2 cellular contexts compared by ENCODE assay signal in genomic region chr15:72168833-72169232, GRCh38.
A peak's percentile ranks its signal among the peaks of the same experiment; 100 is the strongest.
TF ChIP-seq lines count a peak whose summit lies in the region.

No MANE protein-coding gene starts in this region.

TF ChIP-seq in HEK293, 187 proteins besides CTCF, POLR2A, EP300 and RAD21:
- TF ChIP-seq ZNF37A (tag by site-specific recombination; IDR thresholded peaks at IDR 0.05) (no peak), ZNF16 (tag by site-specific recombination; IDR thresholded peaks at IDR 0.05; ENCODE audit: low read depth) (no peak), WT1 (tag by site-specific recombination; IDR thresholded peaks at IDR 0.05) (no peak), KLF16 (tag by site-specific recombination; IDR thresholded peaks at IDR 0.05) (no peak), MYNN (tag by site-specific recombination; IDR thresholded peaks at IDR 0.05; ENCODE audit: borderline replicate concordance) (no peak), ZNF639 (tag by site-specific recombination; IDR thresholded peaks at IDR 0.05) (no peak), ZNF768 (tag by site-specific recombination; IDR thresholded peaks at IDR 0.05) (0 out of 2 replicates have a peak, but pooled peaks have one; percentile 17)

TF ChIP-seq in SK-N-SH, 30 proteins besides CTCF, POLR2A, EP300 and RAD21:
- TF ChIP-seq RXRA (IDR thresholded peaks at IDR 0.05; ENCODE audit: borderline replicate concordance, low read depth) = no peak
- no peak for TF ChIP-seq NRF1 (IDR thresholded peaks at IDR 0.05; ENCODE audit: low read depth, low read length)
- no peak for TF ChIP-seq MXI1 (IDR thresholded peaks at IDR 0.05; ENCODE audit: low read depth, low read length)
- no peak for TF ChIP-seq FOXJ3 (CRISPR knock-in tag; IDR thresholded peaks at IDR 0.05)
- no peak for TF ChIP-seq JUND (IDR thresholded peaks at IDR 0.05)
- TF ChIP-seq NFIC (IDR thresholded peaks at IDR 0.05; ENCODE audit: borderline replicate concordance) = no peak
- TF ChIP-seq ZBTB33 (IDR thresholded peaks at IDR 0.05; ENCODE audit: borderline replicate concordance, low read depth) = no peak
- no peak for TF ChIP-seq YY1 (IDR thresholded peaks at IDR 0.05; ENCODE audit: low read depth)
- no peak for TF ChIP-seq SMC3 (IDR thresholded peaks at IDR 0.05; ENCODE audit: low read depth, low read length)
- TF ChIP-seq FOXM1 (IDR thresholded peaks at IDR 0.05; ENCODE audit: low read depth) = no peak
- no peak for TF ChIP-seq RCOR1 (IDR thresholded peaks at IDR 0.05; ENCODE audit: low read length)
- no peak for TF ChIP-seq GABPA (IDR thresholded peaks at IDR 0.05; ENCODE audit: low read depth)
- TF ChIP-seq POLR2AphosphoS5 (IDR thresholded peaks at IDR 0.05; ENCODE audit: low read depth, low read length) = no peak
- no peak for TF ChIP-seq SIN3A (IDR thresholded peaks at IDR 0.05; ENCODE audit: borderline replicate concordance, low read depth, low read length)
- no peak for TF ChIP-seq TEAD4 (IDR thresholded peaks at IDR 0.05; ENCODE audit: borderline replicate concordance, insufficient read depth)
- no peak for TF ChIP-seq GATA2 (CRISPR knock-in tag; IDR thresholded peaks at IDR 0.05)
